ENCODE assay signal across 8 cellular contexts in the genomic region with DNA sequence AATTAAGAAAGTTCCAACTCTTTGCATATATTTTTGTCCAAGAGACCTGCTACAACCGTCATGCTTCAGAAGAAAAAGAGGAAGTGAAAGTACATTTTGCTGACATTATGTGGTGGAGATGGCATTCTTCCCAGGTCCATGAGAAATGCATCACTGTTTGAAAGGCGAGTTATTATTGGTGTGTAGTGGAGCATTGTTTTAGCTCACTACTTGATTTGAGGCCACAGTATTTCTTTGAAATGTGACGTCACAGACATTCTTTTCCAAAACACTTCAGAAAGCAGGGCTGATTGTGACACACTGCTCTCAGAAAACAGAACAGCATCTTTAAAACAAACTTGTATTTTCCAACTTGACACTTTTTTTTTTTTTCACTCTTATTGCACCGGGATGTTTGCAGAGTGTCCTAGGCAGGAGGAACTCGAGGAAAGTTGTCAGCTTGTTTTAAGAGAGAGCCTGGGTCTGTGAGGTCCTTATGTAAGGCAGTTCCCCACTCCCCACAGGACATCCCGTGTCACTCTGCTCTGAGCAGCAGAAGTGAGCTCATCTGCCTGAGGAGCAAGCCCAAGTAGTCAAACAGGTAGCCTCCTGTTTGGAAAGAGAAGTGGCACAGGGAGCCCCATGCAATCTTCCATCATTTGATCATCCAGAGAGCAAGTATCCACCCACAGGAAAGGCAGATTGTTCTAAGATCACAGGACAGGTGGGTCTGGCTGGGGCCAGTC. TPM values are rescaled to one million over a fixed set of nuclear protein-coding genes. Genes with fewer than 3 reads are reported as not detected.
DNase-seq lines count a peak whose midpoint lies in the region; ATAC-seq and TF ChIP-seq lines count a peak whose summit lies in the region.

No MANE protein-coding gene starts in this region.

- WGBS in esophagus, 2 donors: 5 to 7% methylated on average over 6 of the region's 6 CpGs

- peak; percentile 77 for ATAC-seq in GM19324 (IDR thresholded peaks at IDR 0.05; ENCODE audit: low FRiP score, unreplicated experiment)
- ATAC-seq in HG03196 (IDR thresholded peaks at IDR 0.05; ENCODE audit: unreplicated experiment): peak; percentile 86
- peak; percentile 48 to 74 (median 63) for ATAC-seq in natural killer cell

- peaks cover 0 to 4% (median 0%) of the 10 kb centered on the region in 5 donors for H3K9me3 Mint-ChIP-seq in CD8-positive, alpha-beta memory T cell
- H3K9me3 Mint-ChIP-seq in natural killer cell: peaks cover 0 to 3% of the 10 kb centered on the region in 2 donors

- no peaks in the 10 kb centered on the region for H3K27me3 ChIP-seq in CD8-positive, alpha-beta memory T cell (ENCODE audit: insufficient read depth, low read length, poor library complexity, severe bottlenecking)
- H3K27me3 ChIP-seq in esophagus (ENCODE audit: control insufficient read depth in 1 of 2, insufficient read depth in 2 of 2, low read length in 2 of 2): no peaks in the 10 kb centered on the region
- no peaks in the 10 kb centered on the region for H3K27me3 ChIP-seq in BE2C

- peak overlapping the region; percentile 18 for H3K4me3 ChIP-seq in CD8-positive, alpha-beta memory T cell (ENCODE audit: low read length)
- H3K4me3 ChIP-seq in esophagus (ENCODE audit: low read depth in 1 of 2, low read length in 2 of 2) (peak overlapping the region; percentile 0 to 54), BE2C (ENCODE audit: low read depth, low read length) (no peak overlapping the region)

- H3K4me1 ChIP-seq in CD8-positive, alpha-beta memory T cell (ENCODE audit: insufficient read depth, low read length): peaks cover 3% of the 10 kb centered on the region
- H3K4me1 ChIP-seq in esophagus (ENCODE audit: control insufficient read depth in 2 of 2, insufficient read depth in 2 of 2, low read length in 1 of 2) (peaks cover 5 to 6% of the 10 kb centered on the region in 2 donors), BE2C (no peaks in the 10 kb centered on the region)

- peak in 2 of 5 donors; percentile 17 to 30 for DNase-seq in CD8-positive, alpha-beta memory T cell
- DNase-seq in SKM-1 (lab: John Stamatoyannopoulos, UW; ENCODE audit: unreplicated experiment): peak; percentile 46
- DNase-seq in natural killer cell: no peak
- no peak for DNase-seq in BE2C
- no peak for DNase-seq in NCI-H82 (lab: John Stamatoyannopoulos, UW)

- H3K27ac ChIP-seq in CD8-positive, alpha-beta memory T cell (ENCODE audit: low read depth, low read length): no peak overlapping the region
- H3K27ac ChIP-seq in esophagus (ENCODE audit: low read depth in 2 of 2, low read length in 1 of 2): peak overlapping the region; percentile 81 to 94

- no peaks in the 10 kb centered on the region for H3K36me3 ChIP-seq in CD8-positive, alpha-beta memory T cell (ENCODE audit: insufficient read depth, low read length)
- no peaks in the 10 kb centered on the region for H3K36me3 ChIP-seq in esophagus (ENCODE audit: control insufficient read depth in 2 of 2, insufficient read depth in 2 of 2, low read length in 1 of 2)
- H3K36me3 ChIP-seq in BE2C: no peaks in the 10 kb centered on the region

- CTCF ChIA-PET in CD8-positive, alpha-beta memory T cell (lab: Charles Lee): no interaction called here

- no peaks in the 10 kb centered on the region for H3K9me3 ChIP-seq in CD8-positive, alpha-beta memory T cell (ENCODE audit: low read length)
- no peaks in the 10 kb centered on the region for H3K9me3 ChIP-seq in esophagus (ENCODE audit: control insufficient read depth in 2 of 2, insufficient read depth in 1 of 2, low read depth in 1 of 2, low read length in 1 of 2)
- no peaks in the 10 kb centered on the region for H3K9me3 ChIP-seq in BE2C

- POLR2A ChIA-PET in CD8-positive, alpha-beta memory T cell (lab: Charles Lee): no interaction called here

- peaks cover 0 to 1% of the 10 kb centered on the region in 2 donors for H3K27me3 Mint-ChIP-seq in CD8-positive, alpha-beta memory T cell
- peaks cover 0 to 3% of the 10 kb centered on the region in 2 donors for H3K27me3 Mint-ChIP-seq in natural killer cell (ENCODE audit: low read depth in 2 of 2)

- H3K4me3 Mint-ChIP-seq in CD8-positive, alpha-beta memory T cell: peak overlapping the region; percentile 16 to 78 (median 70)
- H3K4me3 Mint-ChIP-seq in natural killer cell: peak overlapping the region; percentile 84

- peak overlapping the region in 6 of 8 donors; percentile 8 to 78 (median 40) for H3K27ac Mint-ChIP-seq in CD8-positive, alpha-beta memory T cell
- H3K27ac Mint-ChIP-seq in natural killer cell: peak overlapping the region; percentile 47 to 89

- peaks cover 10 to 22% (median 17%) of the 10 kb centered on the region in 3 donors for H3K4me1 Mint-ChIP-seq in CD8-positive, alpha-beta memory T cell
- H3K4me1 Mint-ChIP-seq in natural killer cell: peaks cover 48 to 52% of the 10 kb centered on the region in 2 donors

- intact Hi-C loops in natural killer cell (cut with micrococcal nuclease): no loop called here

- TF ChIP-seq CTCF in natural killer cell (IDR thresholded peaks at IDR 0.05) (no peak), BE2C (IDR thresholded peaks at IDR 0.05; ENCODE audit: low read depth, low read length) (no peak)

- H3K36me3 Mint-ChIP-seq in CD8-positive, alpha-beta memory T cell: no peaks in the 10 kb centered on the region
- H3K36me3 Mint-ChIP-seq in natural killer cell: peaks cover 7% of the 10 kb centered on the region

RNA-seq across cellular contexts. Expression of gene SPTLC3, which starts 1.1 kb away (rescaled TPM):
- not detected for total RNA-seq in CD8-positive, alpha-beta memory T cell
- polyA plus RNA-seq in CD8-positive, alpha-beta memory T cell: 1.7 TPM
- 1 to 10 TPM; 3.5 TPM for polyA plus RNA-seq in esophagus
- 1 to 10 TPM; 1.5 to 4.6 (median 1.9) TPM for total RNA-seq in natural killer cell
- 0.08 TPM for polyA plus RNA-seq in BE2C (2012; ENCODE audit: insufficient read depth, insufficient read length, low read depth)
